ENCODE assay signal across 31 cellular contexts in the genomic region with DNA sequence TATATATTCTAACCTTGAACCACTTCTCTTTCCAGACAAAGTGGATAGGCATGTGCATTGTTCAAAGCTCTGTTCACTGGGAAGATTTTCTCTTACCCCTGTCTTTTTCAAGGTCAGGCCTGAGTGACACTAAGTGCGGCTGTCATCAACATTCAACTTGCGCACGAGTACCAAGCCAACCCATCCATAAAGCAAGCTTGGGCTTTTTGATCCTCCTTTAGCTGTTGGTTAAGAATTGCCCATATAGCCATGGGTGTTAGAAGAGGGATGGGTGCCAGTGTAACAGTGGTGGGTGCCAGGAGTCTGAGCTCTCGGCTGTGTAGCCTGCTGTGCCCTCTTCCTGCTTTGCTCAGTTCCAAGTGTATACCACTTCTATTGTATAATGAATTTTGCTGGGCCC.
"Had no signal": no experiment of that assay in that cellular context is flagged by ENCODE, and none has a peak within 500 bp of the region (broad histone marks: within the 10 kb centered on the region; RNA-seq: fewer than 3 reads in every experiment).

No MANE protein-coding gene starts in this region.

- H3K4me3 ChIP-seq: ascending aorta, body of pancreas, SJSA1 had no signal

- H3K27me3 Mint-ChIP-seq: activated B cell treated with CpG ODN at 0.5 μM for 24 hours; activated CD4-positive, alpha-beta T cell treated with anti-CD3 and anti-CD28 coated beads, Interleukin-2, amount 10 ng/mL, durations not matched to agents 24 days and 14 days; activated CD8-positive, alpha-beta memory T cell treated with anti-CD3 and anti-CD28 coated beads, Interleukin-2, amount 10 ng/mL, durations not matched to agents 7 days and 5 days; activated naive CD8-positive, alpha-beta T cell treated with anti-CD3 and anti-CD28 coated beads, Interleukin-2, amount 50 U/mL, for 24 hours; activated T-cell treated with anti-CD3 and anti-CD28 coated beads, Interleukin-2, amount 50 U/mL, for 24 hours; central memory CD8-positive, alpha-beta T cell had no signal

- H3K36me3 ChIP-seq: ascending aorta, SJSA1 had no signal

- H3K9me3 Mint-ChIP-seq: activated B cell treated with CpG ODN at 0.5 μM for 24 hours; activated CD4-positive, alpha-beta T cell treated with anti-CD3 and anti-CD28 coated beads, Interleukin-2, amount 10 ng/mL, durations not matched to agents 24 days and 14 days; activated naive CD8-positive, alpha-beta T cell treated with anti-CD3 and anti-CD28 coated beads, Interleukin-2, amount 50 U/mL, for 24 hours; central memory CD8-positive, alpha-beta T cell had no signal

- H3K27ac ChIP-seq: ascending aorta, body of pancreas, SJSA1 had no signal

- H3K4me1 ChIP-seq: ascending aorta, body of pancreas, SJSA1 had no signal

- H3K4me3 Mint-ChIP-seq: activated B cell treated with CpG ODN at 0.5 μM for 24 hours; activated CD4-positive, alpha-beta T cell treated with anti-CD3 and anti-CD28 coated beads, Interleukin-2, amount 10 ng/mL, durations not matched to agents 24 days and 14 days; activated CD8-positive, alpha-beta memory T cell treated with anti-CD3 and anti-CD28 coated beads, Interleukin-2, amount 10 ng/mL, durations not matched to agents 7 days and 5 days; activated naive CD8-positive, alpha-beta T cell treated with anti-CD3 and anti-CD28 coated beads, Interleukin-2, amount 50 U/mL, for 24 hours; activated T-cell treated with anti-CD3 and anti-CD28 coated beads, Interleukin-2, amount 50 U/mL, for 24 hours; activated T-helper 1 cell treated with anti-CD3 and anti-CD28 coated beads, Interleukin-12 subunit alpha, Interleukin-12 subunit beta, Interleukin-2, Interleukin-4 antibody, amounts not matched to agents 30 ng/mL and 10 ng/mL and 1 ng/mL, durations not matched to agents 14 hours and 24 hours and 36 hours; central memory CD8-positive, alpha-beta T cell had no signal

- H3K27me3 ChIP-seq: ascending aorta, body of pancreas, SJSA1 had no signal

- H3K36me3 Mint-ChIP-seq: activated CD8-positive, alpha-beta memory T cell treated with anti-CD3 and anti-CD28 coated beads, Interleukin-2, amount 10 ng/mL, durations not matched to agents 7 days and 5 days had no signal

- H3K27ac Mint-ChIP-seq: activated B cell treated with CpG ODN at 0.5 μM for 24 hours; activated CD4-positive, alpha-beta T cell treated with anti-CD3 and anti-CD28 coated beads, Interleukin-2, amount 10 ng/mL, durations not matched to agents 24 days and 14 days; activated CD8-positive, alpha-beta memory T cell treated with anti-CD3 and anti-CD28 coated beads, Interleukin-2, amount 10 ng/mL, durations not matched to agents 7 days and 5 days; activated naive CD4-positive, alpha-beta T cell treated with anti-CD3 and anti-CD28 coated beads, Interleukin-2, amount 50 U/mL, for 72 hours; activated naive CD8-positive, alpha-beta T cell treated with anti-CD3 and anti-CD28 coated beads, Interleukin-2, amount 50 U/mL, for 24 hours; activated T-cell treated with anti-CD3 and anti-CD28 coated beads, Interleukin-2, amount 50 U/mL, for 24 hours; activated T-helper 1 cell treated with anti-CD3 and anti-CD28 coated beads, Interleukin-12 subunit alpha, Interleukin-12 subunit beta, Interleukin-2, Interleukin-4 antibody, amounts not matched to agents 30 ng/mL and 10 ng/mL and 1 ng/mL, durations not matched to agents 14 hours and 24 hours and 36 hours had no signal

- ATAC-seq: activated CD8-positive, alpha-beta memory T cell treated with anti-CD3 and anti-CD28 coated beads, Interleukin-2, amount 10 ng/mL, durations not matched to agents 7 days and 5 days; activated naive CD4-positive, alpha-beta T cell treated with anti-CD3 and anti-CD28 coated beads, Interleukin-2, amount 50 U/mL, for 72 hours; activated naive CD8-positive, alpha-beta T cell treated with anti-CD3 and anti-CD28 coated beads, Interleukin-2, amount 50 U/mL, for 24 hours; body of pancreas; Panc1; SK-N-SH treated with all-trans-retinoic acid at 6 μM for 48 hours had no signal

- DNase-seq: activated B cell treated with CpG ODN at 0.5 μM for 24 hours; activated CD4-positive, alpha-beta T cell treated with anti-CD3 and anti-CD28 coated beads for 1 hour; activated CD4-positive, alpha-beta T cell treated with anti-CD3 and anti-CD28 coated beads, Interleukin-2, amount 10 ng/mL, durations not matched to agents 24 days and 14 days; activated CD4-positive, alpha-beta T cell treated with anti-CD3 and anti-CD28 coated beads, Interleukin-2, amount 50 U/mL, for 48 hours; activated CD8-positive, alpha-beta memory T cell treated with anti-CD3 and anti-CD28 coated beads, Interleukin-2, amount 10 ng/mL, durations not matched to agents 7 days and 5 days; activated effector memory CD4-positive, alpha-beta T cell treated with Interleukin-2 at 50 U/mL for 16 hours; activated naive CD4-positive, alpha-beta T cell; activated naive CD8-positive, alpha-beta T cell treated with anti-CD3 and anti-CD28 coated beads, Interleukin-2, amount 50 U/mL, for 24 hours; activated T-cell treated with anti-CD3 and anti-CD28 coated beads, Interleukin-2, amount 50 U/mL, for 24 hours; amniotic stem cell; body of pancreas; KBM-7; NCI-H1105; NCI-H1436 treated with DMSO at 0.1 percent for 48 hours; NCI-H187; NCI-H2081 treated with DMSO at 0.1 percent for 48 hours; NCI-H446; NCI-H524; NCI-H748 treated with DMSO at 0.1 percent for 48 hours; OCI-M1; RPMI8226; SHP77; SW 1271; T1000 had no signal

- H3K9me3 ChIP-seq: ascending aorta, body of pancreas, SJSA1 had no signal
